In the genomic region with DNA sequence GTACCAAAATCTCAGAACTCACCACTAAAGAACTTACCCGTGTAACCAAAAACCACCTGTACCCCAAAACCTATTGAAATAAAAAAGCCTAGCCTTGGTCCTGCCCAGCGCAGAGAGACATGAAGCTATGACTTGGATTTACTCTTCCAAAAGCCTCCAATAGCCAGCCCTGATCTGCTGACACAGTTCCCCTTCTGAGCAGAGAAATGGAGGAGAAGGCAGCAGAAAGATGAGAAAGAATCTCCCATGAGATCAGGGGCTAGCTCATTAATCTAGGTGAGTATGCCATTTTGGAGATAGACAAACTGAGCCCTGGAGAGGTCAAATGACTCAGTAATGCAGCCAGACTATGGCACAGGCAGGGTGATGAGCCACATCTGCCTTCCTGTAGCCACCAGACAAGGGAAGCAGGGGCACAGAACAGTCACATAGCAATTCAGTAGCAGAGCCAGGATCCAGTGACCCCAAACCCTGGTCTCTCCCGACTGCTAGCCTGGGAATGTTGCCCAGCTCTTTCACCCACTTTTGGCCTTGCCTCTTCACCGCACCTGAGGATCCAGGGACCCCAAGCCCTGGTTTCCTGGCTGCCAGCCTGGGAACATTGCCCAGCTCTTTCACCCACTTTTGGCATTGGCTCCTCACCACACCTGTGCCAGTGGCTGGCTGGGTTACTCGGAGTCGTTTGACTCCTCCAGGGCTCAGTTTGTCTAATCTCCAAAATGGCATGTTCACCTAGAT, we compare ENCODE assay signal across 15 cellular contexts. TPM values are rescaled to one million over a fixed set of nuclear protein-coding genes. Genes with fewer than 3 reads are reported as not detected.
DNase-seq lines count a peak whose midpoint lies in the region; ATAC-seq, FAIRE-seq and TF ChIP-seq lines count a peak whose summit lies in the region.
"Had no signal": no experiment of that assay in that cellular context is flagged by ENCODE, and none has a peak within 500 bp of the region (broad histone marks: within the 10 kb centered on the region; RNA-seq: fewer than 3 reads in every experiment).

No MANE protein-coding gene starts in this region.

- TF ChIP-seq CTCF in heart right ventricle (IDR thresholded peaks at IDR 0.05) (no peak), K562 (IDR thresholded peaks at IDR 0.05 in 2 of 3, conservative IDR thresholded peaks at IDR 0.05 in 1 of 3; ENCODE audit: insufficient read depth in 2 of 3, low read depth in 1 of 3, low read length in 3 of 3) (no peak), uterus (IDR thresholded peaks at IDR 0.05) (no peak)

- H3K4me1 ChIP-seq in heart right ventricle = peaks cover 12 to 57% (median 50%) of the 10 kb centered on the region in 9 donors
- H3K4me1 ChIP-seq in K562 (replicated peaks in 1 of 2; ENCODE audit: control insufficient read depth in 2 of 2, insufficient read depth in 2 of 2, low read length in 2 of 2) = peaks cover 0 to 4% of the 10 kb centered on the region in 2 experiments; a peak in 2 of 5 replicates
- H3K4me1 ChIP-seq in uterus = no peaks in the 10 kb centered on the region
- H3K4me1 ChIP-seq in SJCRH30 = no peaks in the 10 kb centered on the region

- peak overlapping the region in 2 of 8 donors; percentile 25 to 54 for H3K4me3 Mint-ChIP-seq in naive B cell
- H3K4me3 Mint-ChIP-seq: activated B cell treated with CpG ODN at 0.5 μM for 24 hours had no signal

- ATAC-seq in heart right ventricle = no peak
- ATAC-seq in Right ventricle myocardium superior (ENCODE audit: poor library complexity) = no peak
- no peak for ATAC-seq in K562
- no peak for ATAC-seq in naive B cell (ENCODE audit: low read depth in 2 of 2)
- ATAC-seq in GM21717 (IDR thresholded peaks at IDR 0.05; ENCODE audit: unreplicated experiment) = no peak

- intact Hi-C loops in heart right ventricle (cut with DNase I) = loop anchor here in 4 of 10 donors (2.0 to 5.0 kb wide), 3 partner anchors 36 to 57 kb away; a partner anchor contains a TSS
- intact Hi-C loops in Right ventricle myocardium superior (cut with DNase I) = no loop called here
- intact Hi-C loops in K562 (cut with micrococcal nuclease) = no loop called here
- intact Hi-C loops in uterus (cut with DNase I; ENCODE audit: low total_unique reads) = no loop called here

- no peak for TF ChIP-seq RAD21 in K562 (CRISPR knock-in tag; conservative IDR thresholded peaks at IDR 0.05 in 1 of 2, IDR thresholded peaks at IDR 0.05 in 1 of 2)

- TF ChIP-seq EP300 in K562 (IDR thresholded peaks at IDR 0.05; ENCODE audit: low read length) = no peak

- POLR2A ChIA-PET in K562 (lab: Yijun Ruan, JAX) = interaction anchor here (0.9 kb wide), 1 partner anchor 13 kb away, joined by 3 read pairs; no protein-coding TSS in a partner anchor

- H4K20me1 ChIP-seq in K562 (replicated peaks; ENCODE audit: control insufficient read depth, insufficient read depth, low read length) = peaks cover 5% of the 10 kb centered on the region; the same call in 1 of the 2 replicates

- WGBS in heart right ventricle, 2 donors = 63 to 71% methylated on average over 6 of the region's 6 CpGs
- 76% methylated on average over 4 of the region's 6 CpGs for WGBS in K562 (ENCODE audit: insufficient coverage, low coverage, missing lambda C conversion rate)

- H3K27ac ChIP-seq in heart right ventricle (peak overlapping the region; percentile 29 to 89 (median 78)), K562 (ENCODE audit: extremely low read depth, low read depth, low read length) (no peak overlapping the region), uterus (peak overlapping the region; percentile 60 to 72), SJCRH30 (no peak overlapping the region)
- H3K27ac ChIP-seq: BLaER1 treated with 17β-estradiol and CSF1 and Interleukin-3, amounts not matched to agents 10 nM and 100 nM had no signal

- H3K9ac ChIP-seq in K562 (ENCODE audit: insufficient read depth in 1 of 2, low read depth in 2 of 2, low read length in 2 of 2) = no peak overlapping the region
- H3K9ac ChIP-seq: BLaER1 treated with 17β-estradiol and CSF1 and Interleukin-3, amounts not matched to agents 10 nM and 100 nM had no signal

- CTCF ChIA-PET in K562 (lab: Yijun Ruan, JAX; ENCODE audit: low intra/inter-chr PET ratio) = no interaction called here

- no peak for FAIRE-seq in K562 (lab: Jason Lieb, UNC)
- FAIRE-seq: bronchial epithelial cell, RCC 7860 had no signal

- BruUV-seq in K562 (replicated peaks; lab: Mats Ljungman, UMichigan) = no TSS peak

- TF ChIP-seq POLR2A in K562 (conservative IDR thresholded peaks at IDR 0.05) (no peak), uterus (IDR thresholded peaks at IDR 0.05) (no peak)

- H3K36me3 Mint-ChIP-seq in naive B cell = no peaks in the 10 kb centered on the region

- H3K27ac Mint-ChIP-seq in naive B cell = peak overlapping the region in 5 of 6 donors; percentile 37 to 90 (median 80)
- H3K27ac Mint-ChIP-seq: activated B cell treated with CpG ODN at 0.5 μM for 24 hours had no signal

- H3K4me2 ChIP-seq in K562 (ENCODE audit: insufficient read depth, low read length) = no peak overlapping the region
- H3K4me2 ChIP-seq: smooth muscle cell had no signal

- H3K36me3 ChIP-seq in heart right ventricle (peaks cover 0 to 14% (median 0%) of the 10 kb centered on the region in 9 donors), K562 (ENCODE audit: control insufficient read depth, insufficient read depth, low read length) (peaks cover 7% of the 10 kb centered on the region; the same call in 1 of the 3 replicates), uterus (no peaks in the 10 kb centered on the region), SJCRH30 (no peaks in the 10 kb centered on the region; the same call in 1 of the 2 replicates)

- no peak for DNase-seq in heart right ventricle
- DNase-seq in Right ventricle myocardium superior = no peak
- DNase-seq in K562 (ENCODE audit: extremely low read depth in 1 of 4, low spot score in 3 of 4) = no peak
- DNase-seq in naive B cell = no peak
- no peak for DNase-seq in uterus
- DNase-seq in NCI-H748 (lab: John Stamatoyannopoulos, UW; ENCODE audit: unreplicated experiment) = no peak
- DNase-seq in SJCRH30 = no peak
- DNase-seq: foreskin melanocyte, mesenchymal stem cell had no signal

- H3K4me3 ChIP-seq in heart right ventricle = no peak overlapping the region
- no peak overlapping the region for H3K4me3 ChIP-seq in K562
- no peak overlapping the region for H3K4me3 ChIP-seq in uterus
- no peak overlapping the region for H3K4me3 ChIP-seq in SJCRH30
- H3K4me3 ChIP-seq: BLaER1 treated with 17β-estradiol and CSF1 and Interleukin-3, amounts not matched to agents 10 nM and 100 nM; smooth muscle cell had no signal

- H3K9me3 Mint-ChIP-seq in naive B cell = no peaks in the 10 kb centered on the region
- H3K9me3 Mint-ChIP-seq: activated B cell treated with CpG ODN at 0.5 μM for 24 hours had no signal

- H3K27me3 ChIP-seq in heart right ventricle = no peaks in the 10 kb centered on the region
- no peaks in the 10 kb centered on the region for H3K27me3 ChIP-seq in K562 (ENCODE audit: control insufficient read depth in 2 of 2, insufficient read depth in 2 of 2, low read length in 2 of 2)
- H3K27me3 ChIP-seq in uterus = no peaks in the 10 kb centered on the region
- no peaks in the 10 kb centered on the region for H3K27me3 ChIP-seq in SJCRH30
- H3K27me3 ChIP-seq: BLaER1 treated with 17β-estradiol and CSF1 and Interleukin-3, amounts not matched to agents 10 nM and 100 nM had no signal

- H3K79me2 ChIP-seq in K562 (ENCODE audit: control insufficient read depth, insufficient read depth, low read length) = no peaks in the 10 kb centered on the region

- peaks cover 28 to 46% (median 36%) of the 10 kb centered on the region in 3 donors for H3K4me1 Mint-ChIP-seq in naive B cell

- no peaks in the 10 kb centered on the region for H3K9me3 ChIP-seq in heart right ventricle
- no peaks in the 10 kb centered on the region for H3K9me3 ChIP-seq in K562 (replicated peaks; ENCODE audit: control insufficient read depth, insufficient read depth, low read depth, low read length)
- H3K9me3 ChIP-seq in uterus = no peaks in the 10 kb centered on the region
- no peaks in the 10 kb centered on the region for H3K9me3 ChIP-seq in SJCRH30 (replicated peaks)
- H3K9me3 ChIP-seq: BLaER1 treated with 17β-estradiol and CSF1 and Interleukin-3, amounts not matched to agents 10 nM and 100 nM had no signal

- no peak overlapping the region for H2AFZ ChIP-seq in K562 (ENCODE audit: low read depth, low read length)

- in situ Hi-C loops in K562 (cut with MboI) = no loop called here

- no peaks in the 10 kb centered on the region for H3K9me1 ChIP-seq in K562 (ENCODE audit: control insufficient read depth, insufficient read depth, low read length)

- H3K27me3 Mint-ChIP-seq in naive B cell = no peaks in the 10 kb centered on the region
- H3K27me3 Mint-ChIP-seq: activated B cell treated with CpG ODN at 0.5 μM for 24 hours had no signal

RNA-seq across cellular contexts. Expression of a gene that starts 7.2 kb away (rescaled TPM):
- total RNA-seq in heart right ventricle (1 to 10 TPM in 9 of 10 donors, under 1 TPM in 1; 0.62 to 4.3 (median 1.8) TPM), Right ventricle myocardium superior (2.5 TPM), K562 (2014; rRNA removed) (0.27 and 1.6 TPM in 2 replicates), K562 (2014; rRNA removed; fragmentation: Illumina TruSeq; extraction: Trizol) (0.77 and 0.80 TPM in 2 replicates), K562 (2015; rRNA removed; fragmentation: Illumina TruSeq; extraction: Trizol) (0.91 and 1.2 TPM in 2 replicates), K562 (2021) (1.0 and 1.2 TPM in 2 replicates), uterus (1 to 10 TPM in 3 of 4 donors, under 1 TPM in 1; 0.26 to 9.1 (median 5.5) TPM)
- polyA plus RNA-seq in heart right ventricle (1 to 10 TPM; 2.7 to 4.2 TPM), K562 (2011; rRNA removed) (0.71 and 2.1 TPM in 2 replicates), K562 (2014; fragmentation: Illumina TruSeq; extraction: Trizol) (0.97 and 1.3 TPM in 2 replicates), K562 (2014; fragmentation: Nextera tagmentation; extraction: Ambion mirVana) (under 1 TPM; 0.06 to 0.07 TPM), K562 (2014; rRNA removed) (1.2 and 1.3 TPM in 2 replicates), naive B cell (ENCODE audit: low read depth in 6 of 6) (1 to 10 TPM in 2 of 6 donors, under 1 TPM in 3, not detected in 1; 0.60 to 1.4 (median 0.96) TPM)
- total RNA-seq in K562 (2011; cell fraction: chromatin; rRNA removed; ENCODE audit: low replicate concordance) = 0.84 and 1.6 TPM in 2 replicates
- 1.6 and 1.7 TPM in 2 replicates for total RNA-seq in K562 (2011; cell fraction: nucleolus; rRNA removed)
- total RNA-seq in K562 (2011; cell fraction: nucleoplasm; rRNA removed) = 1.4 and 1.8 TPM in 2 replicates
- polyA plus RNA-seq in K562 (2011; cell fraction: cytosol; rRNA removed) = 1.6 and 2.3 TPM in 2 replicates
- 2.9 and 5.0 TPM in 2 replicates for polyA plus RNA-seq in K562 (2011; cell fraction: nucleus; rRNA removed)
- 0.92 and 1.1 TPM in 2 replicates for polyA plus RNA-seq in K562 (2012)
- polyA minus RNA-seq in K562 (2011; rRNA and poly(A)+ RNA removed) = 0.60 and 0.74 TPM in 2 replicates
- not detected in 2 replicates for polyA minus RNA-seq in K562 (2011; cell fraction: cytosol; rRNA and poly(A)+ RNA removed)
- 0.54 and 0.56 TPM in 2 replicates for polyA minus RNA-seq in K562 (2011; cell fraction: nucleus; rRNA and poly(A)+ RNA removed)
- 0.71 TPM in 2 replicates for total RNA-seq in SJCRH30 (2014; rRNA removed; shearing (Covaris generic))

RNA-seq across cellular contexts. Expression of a gene that starts 56.7 kb away (rescaled TPM):
- total RNA-seq in heart right ventricle (100 to 1,000 TPM; 112 to 276 (median 140) TPM), Right ventricle myocardium superior (112 TPM), K562 (2014; rRNA removed) (48.8 and 78.3 TPM in 2 replicates), K562 (2014; rRNA removed; fragmentation: Illumina TruSeq; extraction: Trizol) (69.9 and 73.3 TPM in 2 replicates), K562 (2015; rRNA removed; fragmentation: Illumina TruSeq; extraction: Trizol) (86.0 and 89.6 TPM in 2 replicates), K562 (2021) (176 and 177 TPM in 2 replicates), uterus (100 to 1,000 TPM in 3 of 4 donors, 10 to 100 TPM in 1; 99.5 to 253 (median 206) TPM)
- polyA plus RNA-seq in heart right ventricle (100 to 1,000 TPM; 110 to 311 TPM), K562 (2011; rRNA removed) (368 and 488 TPM in 2 replicates), K562 (2014; fragmentation: Illumina TruSeq; extraction: Trizol) (451 and 502 TPM in 2 replicates), K562 (2014; fragmentation: Nextera tagmentation; extraction: Ambion mirVana) (10 to 100 TPM; 63.5 to 82.4 TPM), K562 (2014; rRNA removed) (193 and 223 TPM in 2 replicates), naive B cell (ENCODE audit: low read depth in 6 of 6) (10 to 100 TPM; 56.4 to 80.3 (median 66.4) TPM)
- total RNA-seq in K562 (2011; cell fraction: chromatin; rRNA removed; ENCODE audit: low replicate concordance) = 49.2 and 57.2 TPM in 2 replicates
- total RNA-seq in K562 (2011; cell fraction: nucleolus; rRNA removed) = 36.9 and 40.8 TPM in 2 replicates
- 62.6 and 96.7 TPM in 2 replicates for total RNA-seq in K562 (2011; cell fraction: nucleoplasm; rRNA removed)
- 363 and 764 TPM in 2 replicates for polyA plus RNA-seq in K562 (2011; cell fraction: cytosol; rRNA removed)
- 155 and 276 TPM in 2 replicates for polyA plus RNA-seq in K562 (2011; cell fraction: nucleus; rRNA removed)
- polyA plus RNA-seq in K562 (2012) = 216 and 222 TPM in 2 replicates
- polyA minus RNA-seq in K562 (2011; rRNA and poly(A)+ RNA removed) = 152 and 189 TPM in 2 replicates
- polyA minus RNA-seq in K562 (2011; cell fraction: cytosol; rRNA and poly(A)+ RNA removed) = 74.7 and 81.8 TPM in 2 replicates
- 17.6 and 53.8 TPM in 2 replicates for polyA minus RNA-seq in K562 (2011; cell fraction: nucleus; rRNA and poly(A)+ RNA removed)
- total RNA-seq in SJCRH30 (2014; rRNA removed; shearing (Covaris generic)) = 112 and 127 TPM in 2 replicates

Comparison
In these comparisons a context has a peak if more than half of its experiments do, and no peak if none do; other contexts are left out.
1. H3K27ac ChIP-seq: peak in heart right ventricle (10 of 10) and uterus (2 of 2); none in K562 (single experiment) and SJCRH30 (single experiment).